In genomic region chr2:240989451-240990265, GRCh38 we compare ENCODE assay signal across 8 cellular contexts. TPM values are rescaled to one million over a fixed set of nuclear protein-coding genes. Genes with fewer than 3 reads are reported as not detected.
A peak's percentile ranks its signal among the peaks of the same experiment; 100 is the strongest.
DNase-seq lines count a peak whose midpoint lies in the region; ATAC-seq and TF ChIP-seq lines count a peak whose summit lies in the region.

No MANE protein-coding gene starts in this region.

- no peaks in the 10 kb centered on the region for H3K36me3 Mint-ChIP-seq in T-helper 17 cell (ENCODE audit: low read depth)

- H3K4me1 ChIP-seq in HCT116 (ENCODE audit: control insufficient read depth in 1 of 2, insufficient read depth in 2 of 2, low read length in 2 of 2): peaks cover 6 to 20% of the 10 kb centered on the region in 2 experiments; a peak in 3 of 4 replicates

- no TSS peak for BruUV-seq in HCT116 (replicated peaks; lab: Mats Ljungman, UMichigan)

- H3K79me2 ChIP-seq in HCT116 (ENCODE audit: insufficient read depth, low read length): no peaks in the 10 kb centered on the region

- H3K4me2 ChIP-seq in HCT116 (ENCODE audit: low read length): no peak overlapping the region

- no peak overlapping the region for H3K9ac ChIP-seq in HCT116 (ENCODE audit: low read length)

- peak; percentile 61 for TF ChIP-seq CTCF in AG04449 (IDR thresholded peaks at IDR 0.05; ENCODE audit: insufficient read depth, low read length, missing control alignments)
- TF ChIP-seq CTCF in HCT116 (IDR thresholded peaks at IDR 0.05 in 2 of 3, conservative IDR thresholded peaks at IDR 0.05 in 1 of 3; ENCODE audit: borderline replicate concordance in 1 of 3, insufficient read depth in 1 of 3, low read depth in 2 of 3, low read length in 2 of 3): peak in 2 of 3 experiments; percentile 80 to 90; a peak in 4 of 6 replicates

- no peaks in the 10 kb centered on the region for H4K20me1 ChIP-seq in HCT116 (ENCODE audit: insufficient read depth)

- H3K4me3 Mint-ChIP-seq in T-helper 17 cell: no peak overlapping the region

- no peak overlapping the region for H3K27ac ChIP-seq in HCT116 (ENCODE audit: low read depth, low read length)

- H3K27me3 Mint-ChIP-seq in T-helper 17 cell: peaks cover 12% of the 10 kb centered on the region

- POLR2A ChIA-PET in AG04449 (lab: Yijun Ruan, JAX): no interaction called here
- POLR2A ChIA-PET in HCT116 (lab: Charles Lee): no interaction called here

- TF ChIP-seq POLR2A in HCT116 (IDR thresholded peaks at IDR 0.05; ENCODE audit: borderline replicate concordance, extremely low read depth, insufficient read depth, insufficient read length): no peak

- H3K9me3 ChIP-seq in HCT116 (ENCODE audit: control insufficient read depth in 1 of 2, insufficient read depth in 1 of 2, low read depth in 1 of 2, low read length in 2 of 2): no peaks in the 10 kb centered on the region
- H3K9me3 ChIP-seq in T-helper 17 cell (ENCODE audit: control insufficient read depth, low read length, poor library complexity, severe bottlenecking): no peaks in the 10 kb centered on the region

- peak overlapping the region; percentile 39 for H3K27ac Mint-ChIP-seq in T-helper 17 cell

- H3K27me3 ChIP-seq in HCT116 (ENCODE audit: insufficient read depth, low read length): no peaks in the 10 kb centered on the region

- ATAC-seq in HCT116 (peak; percentile 87), T-helper 17 cell (no peak)

- H2AFZ ChIP-seq in HCT116 (ENCODE audit: low read depth, low read length, poor library complexity, severe bottlenecking): peak overlapping the region; percentile 52

- H3K36me3 ChIP-seq in HCT116 (ENCODE audit: control insufficient read depth in 1 of 2, insufficient read depth in 2 of 2, low read length in 2 of 2): no peaks in the 10 kb centered on the region

- intact Hi-C loops in HCT116 (cut with micrococcal nuclease): loop anchor here (2.0 to 5.0 kb wide), 2 partner anchors 77 to 139 kb away; no protein-coding TSS in a partner anchor

- DNase-seq in AG04449 (ENCODE audit: low read depth, low spot score): no peak
- DNase-seq in HCT116 (ENCODE audit: low read depth, low spot score): peak; percentile 48
- peak in 2 of 3 donors; percentile 4 to 5 for DNase-seq in T-helper 17 cell
- peak; percentile 62 for DNase-seq in iPS-NIHi7 (ENCODE audit: extremely low spot score)
- DNase-seq in NCI-H446 (lab: John Stamatoyannopoulos, UW): no peak
- DNase-seq in NCI-H128 (lab: John Stamatoyannopoulos, UW; ENCODE audit: unreplicated experiment): no peak
- no peak for DNase-seq in OCI-M2 (lab: John Stamatoyannopoulos, UW; ENCODE audit: unreplicated experiment)
- no peak for DNase-seq in inferior parietal cortex (ENCODE audit: extremely low spot score)

- RAD21 ChIA-PET in HCT116 (lab: Charles Lee; ENCODE audit: low non-redundant PET in 1 of 2, low total read pairs in 2 of 2, uncharacterized antibody in 2 of 2, unreplicated experiment in 2 of 2): no interaction called here

- H3K9me2 ChIP-seq in HCT116 (ENCODE audit: insufficient read depth): no peaks in the 10 kb centered on the region

- H3K4me3 ChIP-seq in AG04449 (ENCODE audit: low read depth, low read length): no peak overlapping the region
- H3K4me3 ChIP-seq in HCT116 (replicated peaks in 1 of 2; ENCODE audit: low read depth in 1 of 2, low read length in 2 of 2): no peak overlapping the region

- TF ChIP-seq RAD21 in HCT116 (IDR thresholded peaks at IDR 0.05; ENCODE audit: low read depth): no peak

- peaks cover 5% of the 10 kb centered on the region for H3K4me1 Mint-ChIP-seq in T-helper 17 cell

- CTCF ChIA-PET in AG04449 (lab: Yijun Ruan, JAX) (interaction anchor here (0.9 to 1.7 kb wide), 2 partner anchors 76 to 138 kb away, joined by 3 to 8 read pairs; no protein-coding TSS in a partner anchor), HCT116 (lab: Charles Lee) (interaction anchor here (0.8 kb wide), 1 partner anchor 20 kb away, joined by 3 read pairs; no protein-coding TSS in a partner anchor)

TF ChIP-seq in HCT116, 20 proteins besides CTCF, POLR2A, EP300 and RAD21:
- TF ChIP-seq EGR1 (IDR thresholded peaks at IDR 0.05; ENCODE audit: low read depth): no peak
- TF ChIP-seq TCF7L2 (IDR thresholded peaks at IDR 0.05; ENCODE audit: borderline replicate concordance, extremely low read depth, insufficient read depth, insufficient read length): no peak
- no peak for TF ChIP-seq POLR2AphosphoS5 (IDR thresholded peaks at IDR 0.05; ENCODE audit: low read depth, low read length)
- no peak for TF ChIP-seq CBX3 (IDR thresholded peaks at IDR 0.05; ENCODE audit: low read depth)
- TF ChIP-seq MAX (IDR thresholded peaks at IDR 0.05): no peak
- TF ChIP-seq CEBPB (IDR thresholded peaks at IDR 0.05; ENCODE audit: low read depth): no peak
- TF ChIP-seq ZFX (IDR thresholded peaks at IDR 0.05): no peak
- no peak for TF ChIP-seq SP1 (IDR thresholded peaks at IDR 0.05; ENCODE audit: low read depth)
- TF ChIP-seq JUND (IDR thresholded peaks at IDR 0.05): no peak
TF ChIP-seq in HCT116: peak in this region for 0.

RNA-seq across cellular contexts. Expression of gene SNED1, which starts 8.8 kb away (rescaled TPM):
- total RNA-seq in HCT116 (2021; ENCODE audit: unreplicated experiment): 9.6 TPM
- polyA plus RNA-seq in HCT116 (2012): 3.8 and 4.3 TPM in 2 replicates
- 10 to 100 TPM; 42.0 to 72.1 TPM for total RNA-seq in T-helper 17 cell

Comparison
In these comparisons a context has a peak if more than half of its experiments do, and no peak if none do; other contexts are left out.
1. DNase-seq: peak in HCT116 (single experiment), T-helper 17 cell (2 of 3) and iPS-NIHi7 (single experiment); none in AG04449 (single experiment), NCI-H446 (0 of 2), NCI-H128 (single experiment), OCI-M2 (single experiment) and inferior parietal cortex (single experiment).